ENCODE assay signal across 13 cellular contexts in genomic region chr15:90211009-90211408, GRCh38. TPM values are rescaled to one million over a fixed set of nuclear protein-coding genes. Genes with fewer than 3 reads are reported as not detected.
DNase-seq lines count a peak whose midpoint lies in the region; ATAC-seq and TF ChIP-seq lines count a peak whose summit lies in the region.
"Had no signal": no experiment of that assay in that cellular context is flagged by ENCODE, and none has a peak within 500 bp of the region (broad histone marks: within the 10 kb centered on the region; RNA-seq: fewer than 3 reads in every experiment).

No MANE protein-coding gene starts in this region.

- peaks cover 10 to 15% of the 10 kb centered on the region in 2 donors for H3K4me1 Mint-ChIP-seq in immature natural killer cell

- H3K4me2 ChIP-seq in BLaER1 (peak overlapping the region; percentile 77), trophoblast cell (ENCODE audit: low read length) (no peak overlapping the region)

- DNase-seq in trophoblast cell: no peak
- no peak for DNase-seq in mucosa of gallbladder (ENCODE audit: low spot score)
- no peak for DNase-seq in NCI-H128 (lab: John Stamatoyannopoulos, UW; ENCODE audit: unreplicated experiment)
- DNase-seq in immature natural killer cell: no peak
- DNase-seq: activated CD8-positive, alpha-beta T cell treated with anti-CD3 and anti-CD28 coated beads for 36 hours; activated naive CD4-positive, alpha-beta T cell treated with anti-CD3 and anti-CD28 coated beads, Interleukin-2, amount 10 ng/mL, durations not matched to agents 7 days and 5 days; NCI-H2171 treated with DMSO at 0.1 percent for 48 hours had no signal

- WGBS in trophoblast cell (ENCODE audit: extremely low coverage, insufficient coverage, insufficient read length): no CpG with 5 or more reads among the region's 9 CpGs

- ATAC-seq in SK-N-SH treated with all-trans-retinoic acid at 6 μM for 48 hours (0 out of 3 replicates have a peak, but pooled peaks have one; percentile 10), esophagus mucosa (peak; percentile 2), HG03432 (IDR thresholded peaks at IDR 0.05; ENCODE audit: unreplicated experiment) (no peak)
- ATAC-seq: activated CD8-positive, alpha-beta T cell treated with anti-CD3 and anti-CD28 coated beads for 36 hours had no signal

- H2AFZ ChIP-seq in trophoblast cell (ENCODE audit: insufficient read depth, low read length, poor library complexity): no peak overlapping the region

- no peak overlapping the region for H3K4me3 ChIP-seq in BLaER1
- no peak overlapping the region for H3K4me3 ChIP-seq in trophoblast cell (ENCODE audit: low read depth, low read length)
- H3K4me3 ChIP-seq: left lung had no signal

- peaks cover 43% of the 10 kb centered on the region; the same call in 1 of the 2 replicates for H4K20me1 ChIP-seq in BLaER1

- peak overlapping the region; percentile 9 for H2AK5ac ChIP-seq in trophoblast cell (ENCODE audit: low read length)

- no peak overlapping the region for H2BK5ac ChIP-seq in trophoblast cell (ENCODE audit: low read depth, low read length, poor library complexity)

- H2BK12ac ChIP-seq in trophoblast cell (ENCODE audit: low read length): no peak overlapping the region

- peaks cover 70% of the 10 kb centered on the region for H3K4me1 ChIP-seq in BLaER1
- H3K4me1 ChIP-seq in trophoblast cell (ENCODE audit: control insufficient read depth in 1 of 2, insufficient read depth in 2 of 2, low read length in 2 of 2): peaks cover 19 to 27% of the 10 kb centered on the region in 2 experiments

- H3K4me3 Mint-ChIP-seq in immature natural killer cell: no peak overlapping the region
- H3K4me3 Mint-ChIP-seq: activated CD8-positive, alpha-beta T cell treated with anti-CD3 and anti-CD28 coated beads for 36 hours; activated naive CD4-positive, alpha-beta T cell treated with anti-CD3 and anti-CD28 coated beads, Interleukin-2, amount 10 ng/mL, durations not matched to agents 7 days and 5 days had no signal

- no peak overlapping the region for H3K23ac ChIP-seq in trophoblast cell (ENCODE audit: low read length)

- no peak overlapping the region for H4K12ac ChIP-seq in trophoblast cell (ENCODE audit: low read depth, low read length)

- peak overlapping the region; percentile 12 for H4K91ac ChIP-seq in trophoblast cell (ENCODE audit: low read depth, low read length)

- peaks cover 0 to 3% (median 3%) of the 10 kb centered on the region in 3 donors for H3K27me3 Mint-ChIP-seq in immature natural killer cell (ENCODE audit: low read depth in 3 of 3)
- H3K27me3 Mint-ChIP-seq: activated CD8-positive, alpha-beta T cell treated with anti-CD3 and anti-CD28 coated beads for 36 hours; activated naive CD4-positive, alpha-beta T cell treated with anti-CD3 and anti-CD28 coated beads, Interleukin-2, amount 10 ng/mL, durations not matched to agents 7 days and 5 days had no signal

- H3K27ac ChIP-seq in BLaER1 (peak overlapping the region; percentile 70), trophoblast cell (ENCODE audit: low read depth, low read length) (peak overlapping the region; percentile 3)

- H3K9ac ChIP-seq in BLaER1: peak overlapping the region; percentile 43
- H3K9ac ChIP-seq in trophoblast cell (ENCODE audit: low read length): no peak overlapping the region

- H3K36me3 ChIP-seq in BLaER1: peaks cover 45% of the 10 kb centered on the region
- H3K36me3 ChIP-seq in trophoblast cell (ENCODE audit: control insufficient read depth in 1 of 2, insufficient read depth in 2 of 2, low read length in 2 of 2): peaks cover 0 to 2% of the 10 kb centered on the region in 2 experiments

- H2BK120ac ChIP-seq in trophoblast cell (ENCODE audit: insufficient read depth, low read length, poor library complexity): no peak overlapping the region

- no peak overlapping the region for H3K4ac ChIP-seq in trophoblast cell (ENCODE audit: low read depth, low read length)

- peaks cover 4 to 13% (median 4%) of the 10 kb centered on the region in 3 donors for H3K36me3 Mint-ChIP-seq in immature natural killer cell

- peak overlapping the region; percentile 28 for H3K18ac ChIP-seq in trophoblast cell (ENCODE audit: low read length)

- H4K8ac ChIP-seq in trophoblast cell (ENCODE audit: low read depth, low read length): no peak overlapping the region

- peaks cover 4% of the 10 kb centered on the region for H3K79me1 ChIP-seq in trophoblast cell (ENCODE audit: low read length)

- H3K14ac ChIP-seq in trophoblast cell (ENCODE audit: low read length): no peak overlapping the region

- H3K27me3 ChIP-seq in BLaER1 (no peaks in the 10 kb centered on the region), trophoblast cell (ENCODE audit: insufficient read depth, low read length) (no peaks in the 10 kb centered on the region)
- H3K27me3 ChIP-seq: left lung had no signal

- H3K9me3 ChIP-seq in BLaER1 (no peaks in the 10 kb centered on the region), trophoblast cell (ENCODE audit: insufficient read depth, low read depth, low read length) (no peaks in the 10 kb centered on the region)
- H3K9me3 ChIP-seq: left lung had no signal

- H3K79me2 ChIP-seq in trophoblast cell (ENCODE audit: control insufficient read depth, insufficient read depth, low read length, poor library complexity): no peaks in the 10 kb centered on the region

- H3K9me3 Mint-ChIP-seq in immature natural killer cell: no peaks in the 10 kb centered on the region
- H3K9me3 Mint-ChIP-seq: activated CD8-positive, alpha-beta T cell treated with anti-CD3 and anti-CD28 coated beads for 36 hours; activated naive CD4-positive, alpha-beta T cell treated with anti-CD3 and anti-CD28 coated beads, Interleukin-2, amount 10 ng/mL, durations not matched to agents 7 days and 5 days had no signal

- peak overlapping the region in 1 of 6 donors; percentile 57 for H3K27ac Mint-ChIP-seq in immature natural killer cell
- H3K27ac Mint-ChIP-seq: activated CD8-positive, alpha-beta T cell treated with anti-CD3 and anti-CD28 coated beads for 36 hours; activated naive CD4-positive, alpha-beta T cell treated with anti-CD3 and anti-CD28 coated beads, Interleukin-2, amount 10 ng/mL, durations not matched to agents 7 days and 5 days had no signal

TF ChIP-seq in SK-N-SH treated with all-trans-retinoic acid at 6 μM for 48 hours, 23 proteins besides CTCF, POLR2A, EP300 and RAD21:
- TF ChIP-seq TCF4 (CRISPR knock-in tag; IDR thresholded peaks at IDR 0.05; ENCODE audit: borderline replicate concordance) (no peak), POU6F1 (CRISPR knock-in tag; IDR thresholded peaks at IDR 0.05; ENCODE audit: borderline replicate concordance, low read depth) (no peak), ZNF565 (CRISPR knock-in tag; conservative IDR thresholded peaks at IDR 0.05; ENCODE audit: low read depth) (no peak), SNAI2 (CRISPR knock-in tag; IDR thresholded peaks at IDR 0.05) (no peak), CSDC2 (CRISPR knock-in tag; IDR thresholded peaks at IDR 0.05) (no peak), CSRNP3 (CRISPR knock-in tag; IDR thresholded peaks at IDR 0.05) (no peak), ZFP30 (CRISPR knock-in tag; IDR thresholded peaks at IDR 0.05) (no peak)

RNA-seq across cellular contexts. Expression of gene SEMA4B, which starts 9.9 kb away (rescaled TPM):
- total RNA-seq in esophagus mucosa: 216 TPM
- 20.8 and 21.0 TPM in 2 replicates for polyA plus RNA-seq in trophoblast cell (2013)
- 79.7 TPM for total RNA-seq in mucosa of gallbladder
- polyA plus RNA-seq in immature natural killer cell: 10 to 100 TPM in 2 of 3 donors, 1 to 10 TPM in 1; 3.3 to 12.1 (median 11.4) TPM

RNA-seq across cellular contexts. Expression of gene CIB1, which starts 22.7 kb away (rescaled TPM):
- total RNA-seq in esophagus mucosa (118 TPM), mucosa of gallbladder (106 TPM)
- polyA plus RNA-seq in trophoblast cell (2013): 32.9 and 34.6 TPM in 2 replicates
- polyA plus RNA-seq in immature natural killer cell: 100 to 1,000 TPM; 219 to 304 (median 265) TPM

RNA-seq across cellular contexts. Expression of gene GDPGP1, which starts 23.0 kb away (rescaled TPM):
- 6.5 TPM for total RNA-seq in esophagus mucosa
- polyA plus RNA-seq in trophoblast cell (2013): 1.3 and 1.5 TPM in 2 replicates
- 12.6 TPM for total RNA-seq in mucosa of gallbladder
- 1 to 10 TPM in 2 of 3 donors, under 1 TPM in 1; 0.82 to 5.9 (median 1.4) TPM for polyA plus RNA-seq in immature natural killer cell

RNA-seq across cellular contexts. Expression of gene TTLL13, which starts 38.3 kb away (rescaled TPM):
- total RNA-seq in esophagus mucosa (not detected), mucosa of gallbladder (0.32 TPM)
- 0.05 and 0.06 TPM in 2 replicates for polyA plus RNA-seq in trophoblast cell (2013)
- 1 to 10 TPM in 1 of 3 donors, under 1 TPM in 2; 0.23 to 2.0 (median 0.24) TPM for polyA plus RNA-seq in immature natural killer cell
- total RNA-seq: LHCN-M2 had no signal

RNA-seq across cellular contexts. Expression of gene NGRN, which starts 54.5 kb away (rescaled TPM):
- 41.0 TPM for total RNA-seq in esophagus mucosa
- polyA plus RNA-seq in trophoblast cell (2013): 53.6 and 53.7 TPM in 2 replicates
- 91.8 TPM for total RNA-seq in mucosa of gallbladder
- polyA plus RNA-seq in immature natural killer cell: 10 to 100 TPM; 20.2 to 32.1 (median 26.0) TPM
